In genomic region chr14:38011156-38011555, GRCh38 we compare ENCODE assay signal across 8 cellular contexts.
DNase-seq lines count a peak whose midpoint lies in the region; FAIRE-seq and TF ChIP-seq lines count a peak whose summit lies in the region.
"Not testable (repeated sequence)": the region's sequence is repeated elsewhere in the genome, so short reads cannot be mapped to it uniquely, and the experiment has no call there.

No MANE protein-coding gene starts in this region.

- not testable (repeated sequence) for H3K4me1 Mint-ChIP-seq in endodermal cell

- H3K27ac ChIP-seq in endodermal cell (ENCODE audit: low read depth, low read length); fibroblast of lung (ENCODE audit: insufficient read depth, low read length); small intestine (ENCODE audit: low read depth in 1 of 2, low read length in 1 of 2): not testable (repeated sequence)

- H3K9me3 Mint-ChIP-seq in endodermal cell, result peaks cover 55% of the 10 kb centered on the region

- not testable (repeated sequence) for H3K79me2 ChIP-seq in fibroblast of lung (ENCODE audit: control insufficient read depth, insufficient read depth, low read length)

- not testable (repeated sequence) for H3K36me3 ChIP-seq in endodermal cell (ENCODE audit: control insufficient read depth, insufficient read depth, low read length); fibroblast of lung (ENCODE audit: control insufficient read depth, insufficient read depth, low read length); kidney epithelial cell (ENCODE audit: control insufficient read depth, insufficient read depth, low read length); small intestine (ENCODE audit: control insufficient read depth in 2 of 2, insufficient read depth in 2 of 2, low read length in 2 of 2)

- H3K36me3 Mint-ChIP-seq in endodermal cell (ENCODE audit: low read depth), result peaks cover 31% of the 10 kb centered on the region

- H3K9me3 ChIP-seq in endodermal cell (ENCODE audit: control insufficient read depth, low read length), result peaks cover 58% of the 10 kb centered on the region
- H3K9me3 ChIP-seq in fibroblast of lung (ENCODE audit: control insufficient read depth, insufficient read depth, low read depth, low read length); small intestine (ENCODE audit: control insufficient read depth, low read depth): not testable (repeated sequence)

- not testable (repeated sequence) for H3K9ac ChIP-seq in endodermal cell (ENCODE audit: extremely low read depth, low read length, poor library complexity, severe bottlenecking); fibroblast of lung (ENCODE audit: insufficient read depth, low read length)

- TF ChIP-seq CTCF in AG09309 (IDR thresholded peaks at IDR 0.05; ENCODE audit: control insufficient read depth, insufficient read depth, low read depth, low read length, missing control alignments); endodermal cell (conservative IDR thresholded peaks at IDR 0.05); fibroblast of lung (conservative IDR thresholded peaks at IDR 0.05 in 1 of 2, IDR thresholded peaks at IDR 0.05 in 1 of 2; ENCODE audit: low read depth in 1 of 2, low read length in 2 of 2); kidney epithelial cell (IDR thresholded peaks at IDR 0.05; ENCODE audit: insufficient read depth, low read length, poor library complexity, severe bottlenecking): not testable (repeated sequence)

- H3K4me1 ChIP-seq in endodermal cell (ENCODE audit: control insufficient read depth, insufficient read depth, low read length); fibroblast of lung (ENCODE audit: control insufficient read depth, extremely low read depth, insufficient read depth, low read length); small intestine (ENCODE audit: control insufficient read depth in 2 of 2, insufficient read depth in 1 of 2, low read depth in 1 of 2, low read length in 1 of 2): not testable (repeated sequence)

- H3K27me3 ChIP-seq in endodermal cell (ENCODE audit: control insufficient read depth, insufficient read depth, low read length, poor library complexity, severe bottlenecking); fibroblast of lung (ENCODE audit: control insufficient read depth, insufficient read depth, low read length); kidney epithelial cell (ENCODE audit: control insufficient read depth, insufficient read depth, low read length); small intestine (ENCODE audit: control insufficient read depth in 2 of 2, insufficient read depth in 2 of 2, low read length in 2 of 2): not testable (repeated sequence)

- not testable (repeated sequence) for H4K20me1 ChIP-seq in fibroblast of lung (ENCODE audit: control insufficient read depth, extremely low read depth, insufficient read depth, low read length)

- H3K4me3 Mint-ChIP-seq in endodermal cell, result not testable (repeated sequence)

- not testable (repeated sequence) for H3K4me2 ChIP-seq in fibroblast of lung (ENCODE audit: extremely low read depth, insufficient read depth, low read length)

- H3K27me3 Mint-ChIP-seq in endodermal cell (ENCODE audit: insufficient read depth), result not testable (repeated sequence)

- peak; percentile 4 for DNase-seq in AG09309 (ENCODE audit: low read depth)
- DNase-seq in GM04503 (ENCODE audit: low read depth), result peak; percentile 15
- DNase-seq in HS-5 (ENCODE audit: low read depth), result peak; percentile 33
- peak; percentile 47 for DNase-seq in RCC 7860 (ENCODE audit: low spot score)
- not testable (repeated sequence) for DNase-seq in endodermal cell
- DNase-seq in fibroblast of lung (ENCODE audit: low read depth in 2 of 2), result peak; percentile 25 to 40
- peak; percentile 44 for DNase-seq in kidney epithelial cell (ENCODE audit: low read depth)
- peak; percentile 68 for DNase-seq in small intestine

- H2AFZ ChIP-seq in fibroblast of lung (ENCODE audit: low read length), result not testable (repeated sequence)

- FAIRE-seq in RCC 7860 (lab: Jason Lieb, UNC); small intestine (lab: Jason Lieb, UNC): not testable (repeated sequence)

- WGBS in endodermal cell (ENCODE audit: insufficient coverage in 1 of 2, insufficient read length in 1 of 2), 2 experiments, result 86 to 91% methylated on average over 1 to 2 of the region's 2 CpGs
- WGBS in small intestine, 3 donors, result 8 to 47% (median 13%) methylated on average over 2 of the region's 2 CpGs

- not testable (repeated sequence) for H3K27ac Mint-ChIP-seq in endodermal cell

- H3K4me3 ChIP-seq in AG09309 (ENCODE audit: control insufficient read depth, low read depth, low read length); fibroblast of lung (replicated peaks in 1 of 4; ENCODE audit: control extremely low read depth in 1 of 4, insufficient read depth in 1 of 4, low read depth in 3 of 4, low read length in 4 of 4); kidney epithelial cell (ENCODE audit: low read depth, low read length); small intestine (ENCODE audit: low read depth in 1 of 2, low read length in 2 of 2): not testable (repeated sequence)
- H3K4me3 ChIP-seq in endodermal cell (ENCODE audit: low read length), result peak overlapping the region; percentile 24
